In genomic region chr6:107075951-107076381, GRCh38 we compare ENCODE assay signal across 9 cellular contexts. TPM values are rescaled to one million over a fixed set of nuclear protein-coding genes. Genes with fewer than 3 reads are reported as not detected.
DNase-seq lines count a peak whose midpoint lies in the region; ATAC-seq, FAIRE-seq and TF ChIP-seq lines count a peak whose summit lies in the region.
"Had no signal": no experiment of that assay in that cellular context is flagged by ENCODE, and none has a peak within 500 bp of the region (broad histone marks: within the 10 kb centered on the region; RNA-seq: fewer than 3 reads in every experiment).

No MANE protein-coding gene starts in this region.

- H3K4me1 ChIP-seq in H1 (replicated peaks in 1 of 4; ENCODE audit: control insufficient read depth in 3 of 4, insufficient read depth in 4 of 4, low read length in 3 of 4) (no peaks in the 10 kb centered on the region; a peak in 1 of 7 replicates), lower lobe of right lung (no peaks in the 10 kb centered on the region)

- no peak overlapping the region for H3K18ac ChIP-seq in H1 (ENCODE audit: extremely low read depth, low read length)

- H4K91ac ChIP-seq in H1 (replicated peaks; ENCODE audit: insufficient read length, low read length): no peak overlapping the region

- no peak overlapping the region for H3K27ac Mint-ChIP-seq in osteocyte (ENCODE audit: unreplicated experiment)
- H3K27ac Mint-ChIP-seq in activated T-cell treated with anti-CD3 and anti-CD28 coated beads, Interleukin-2, amount 50 U/mL, for 72 hours: no peak overlapping the region

- no peak overlapping the region for H2BK15ac ChIP-seq in H1 (ENCODE audit: low read length)

- H3K79me1 ChIP-seq in H1 (ENCODE audit: low read depth, low read length): peaks cover 2% of the 10 kb centered on the region; the same call in 1 of the 2 replicates

- H2AFZ ChIP-seq in H1 (ENCODE audit: low read length): no peak overlapping the region

- no peaks in the 10 kb centered on the region for H4K20me1 ChIP-seq in H1 (replicated peaks in 1 of 2; ENCODE audit: control insufficient read depth in 1 of 2, insufficient read depth in 2 of 2, low read length in 2 of 2)

- H3K27me3 ChIP-seq in H1 (replicated peaks in 1 of 4; ENCODE audit: control insufficient read depth in 3 of 4, extremely low read depth in 1 of 4, insufficient read depth in 3 of 4, low read length in 3 of 4) (no peaks in the 10 kb centered on the region), lower lobe of right lung (ENCODE audit: low read depth) (no peaks in the 10 kb centered on the region)

- peaks cover 10% of the 10 kb centered on the region for H3K4me1 Mint-ChIP-seq in osteocyte (ENCODE audit: unreplicated experiment)
- H3K4me1 Mint-ChIP-seq in activated T-cell treated with anti-CD3 and anti-CD28 coated beads, Interleukin-2, amount 50 U/mL, for 72 hours (ENCODE audit: low read depth): no peaks in the 10 kb centered on the region

- no peak overlapping the region for H3K4ac ChIP-seq in H1 (replicated peaks; ENCODE audit: insufficient read length, low read depth, low read length)

- no peaks in the 10 kb centered on the region for H3K23me2 ChIP-seq in H1 (ENCODE audit: low read depth, low read length)

- no peak overlapping the region for H2BK20ac ChIP-seq in H1 (ENCODE audit: low read length)

- no peak for FAIRE-seq in H1 (lab: Jason Lieb, UNC)

- TF ChIP-seq EP300 in H1 (IDR thresholded peaks at IDR 0.05; ENCODE audit: borderline replicate concordance in 1 of 2, low read depth in 2 of 2, low read length in 2 of 2): no peak

- H4K8ac ChIP-seq in H1 (ENCODE audit: extremely low read depth, insufficient read depth, low read length): no peak overlapping the region

- H3K23ac ChIP-seq in H1 (ENCODE audit: insufficient read length): no peak overlapping the region

- no peaks in the 10 kb centered on the region for H3K9me3 Mint-ChIP-seq in osteocyte (ENCODE audit: unreplicated experiment)
- no peaks in the 10 kb centered on the region for H3K9me3 Mint-ChIP-seq in activated T-cell treated with anti-CD3 and anti-CD28 coated beads, Interleukin-2, amount 50 U/mL, for 72 hours

- 0 out of 4 replicates have a peak, but pooled peaks of 1 of the 3 experiments have one; percentile 7 for TF ChIP-seq CTCF in H1 (IDR thresholded peaks at IDR 0.05; ENCODE audit: control extremely low read depth in 1 of 3, insufficient read depth in 1 of 3, low read depth in 1 of 3, low read length in 3 of 3)
- peak; percentile 24 for TF ChIP-seq CTCF in osteocyte (IDR thresholded peaks at IDR 0.05)
- TF ChIP-seq CTCF in lower lobe of right lung (IDR thresholded peaks at IDR 0.05): no peak

- no peak overlapping the region for H2BK5ac ChIP-seq in H1 (ENCODE audit: low read depth, low read length)

- no peak overlapping the region for H3K56ac ChIP-seq in H1 (replicated peaks; ENCODE audit: insufficient read length, low read depth, low read length)

- 90% methylated on average over 6 of the region's 6 CpGs; no CpG with 5 or more reads in 1 of the 2 experiments for WGBS in H1 (ENCODE audit: extremely low coverage in 1 of 2, insufficient coverage in 1 of 2, insufficient read length in 1 of 2, insufficient replicate concordance in 2 of 2, low coverage in 1 of 2, low lambda C conversion rate in 2 of 2, missing lambda C conversion rate in 1 of 2), 2 experiments

- TF ChIP-seq RAD21 in H1 (IDR thresholded peaks at IDR 0.05 in 1 of 2, conservative IDR thresholded peaks at IDR 0.05 in 1 of 2; ENCODE audit: low read depth in 2 of 2, low read length in 2 of 2): peak; percentile 25 to 42; a peak in 3 of 4 replicates

- no peak for TF ChIP-seq POLR2A in H1 (IDR thresholded peaks at IDR 0.05; ENCODE audit: control extremely low read depth in 1 of 2, low read depth in 2 of 2, low read length in 2 of 2)

- no peaks in the 10 kb centered on the region; a peak in 1 of 4 replicates for H3K79me2 ChIP-seq in H1 (ENCODE audit: control insufficient read depth in 1 of 2, insufficient read depth in 2 of 2, low read length in 2 of 2)

- CTCF ChIA-PET in H1 (lab: Charles Lee; ENCODE audit: partially characterized antibody): interaction anchor here (1.0 to 1.2 kb wide), 4 partner anchors 8 to 49 kb away, joined by 4 to 6 read pairs (median 4); no protein-coding TSS in a partner anchor

- H3K4me2 ChIP-seq in H1 (ENCODE audit: insufficient read depth in 1 of 2, low read depth in 2 of 2, low read length in 2 of 2): no peak overlapping the region

- no peak overlapping the region for H3K9ac ChIP-seq in H1 (replicated peaks in 1 of 4; ENCODE audit: extremely low read depth in 1 of 4, low read depth in 3 of 4, low read length in 3 of 4)

- no peak overlapping the region for H3K14ac ChIP-seq in H1 (ENCODE audit: insufficient read length)

- no peak overlapping the region for H3K4me3 Mint-ChIP-seq in osteocyte (ENCODE audit: unreplicated experiment)
- H3K4me3 Mint-ChIP-seq in activated T-cell treated with anti-CD3 and anti-CD28 coated beads, Interleukin-2, amount 50 U/mL, for 72 hours: no peak overlapping the region

- no peak overlapping the region for H3K27ac ChIP-seq in H1 (ENCODE audit: low read depth, low read length)
- no peak overlapping the region for H3K27ac ChIP-seq in lower lobe of right lung

- intact Hi-C loops in lower lobe of right lung (cut with DNase I): no loop called here

- H4K5ac ChIP-seq in H1 (ENCODE audit: insufficient read length, low read depth, low read length): no peak overlapping the region

- POLR2A ChIA-PET in H1 (lab: Charles Lee; ENCODE audit: partially characterized antibody): interaction anchor here (0.9 to 1.0 kb wide), 2 partner anchors 8 to 38 kb away, joined by 3 read pairs; no protein-coding TSS in a partner anchor

- DNase-seq in GM03348 (ENCODE audit: low spot score) (peak; percentile 72), MV-4-11 (lab: John Stamatoyannopoulos, UW) (peak; percentile 20), H1 (ENCODE audit: low read depth in 1 of 2, low spot score in 2 of 2) (no peak), osteocyte (ENCODE audit: extremely low spot score, unreplicated experiment) (no peak), lower lobe of right lung (no peak)
- no peak for DNase-seq in activated T-cell treated with anti-CD3 and anti-CD28 coated beads, Interleukin-2, amount 50 U/mL, for 72 hours
- DNase-seq in activated CD4-positive, alpha-beta T cell treated with anti-CD3 and anti-CD28 coated beads for 48 hours: no peak
- DNase-seq: effector CD8-positive, alpha-beta T cell had no signal

- peaks cover under 1 to 40% (median 15%) of the 10 kb centered on the region in 4 experiments; a peak in 7 of 8 replicates for H3K36me3 ChIP-seq in H1 (ENCODE audit: control insufficient read depth in 2 of 4, insufficient read depth in 4 of 4, low read length in 3 of 4)
- no peaks in the 10 kb centered on the region for H3K36me3 ChIP-seq in lower lobe of right lung

- H3K36me3 Mint-ChIP-seq in osteocyte (ENCODE audit: unreplicated experiment): no peaks in the 10 kb centered on the region
- H3K36me3 Mint-ChIP-seq in activated T-cell treated with anti-CD3 and anti-CD28 coated beads, Interleukin-2, amount 50 U/mL, for 72 hours (ENCODE audit: insufficient read depth in 2 of 2): no peaks in the 10 kb centered on the region

- no peak overlapping the region for H2BK12ac ChIP-seq in H1 (ENCODE audit: low read depth, low read length)

- H3K4me3 ChIP-seq in H1 (ENCODE audit: extremely low read depth in 1 of 4, insufficient read depth in 2 of 4, low read depth in 3 of 4, low read length in 4 of 4) (no peak overlapping the region), lower lobe of right lung (no peak overlapping the region)

- no peak overlapping the region for H2BK120ac ChIP-seq in H1 (replicated peaks; ENCODE audit: low read depth, low read length)

- no peaks in the 10 kb centered on the region for H3K27me3 Mint-ChIP-seq in osteocyte (ENCODE audit: unreplicated experiment)
- no peaks in the 10 kb centered on the region for H3K27me3 Mint-ChIP-seq in activated T-cell treated with anti-CD3 and anti-CD28 coated beads, Interleukin-2, amount 50 U/mL, for 72 hours (ENCODE audit: low read depth)

- ATAC-seq in activated T-cell treated with anti-CD3 and anti-CD28 coated beads, Interleukin-2, amount 50 U/mL, for 72 hours (replicated peaks in 1 of 2): no peak
- no peak for ATAC-seq in lower lobe of right lung
- ATAC-seq in GM18868 (IDR thresholded peaks at IDR 0.05; ENCODE audit: unreplicated experiment): no peak

- H3K9me3 ChIP-seq in H1 (ENCODE audit: insufficient read depth in 2 of 2, low read depth in 1 of 2, low read length in 1 of 2): no peaks in the 10 kb centered on the region
- no peaks in the 10 kb centered on the region for H3K9me3 ChIP-seq in lower lobe of right lung

- no peak overlapping the region for H2AK5ac ChIP-seq in H1 (ENCODE audit: low read depth, low read length)

TF ChIP-seq in H1, 55 proteins besides CTCF, POLR2A, EP300 and RAD21 (continues in another document):
- TF ChIP-seq CBX5 (IDR thresholded peaks at IDR 0.05; ENCODE audit: low read depth, low read length) (no peak), RNF2 (IDR thresholded peaks at IDR 0.05; ENCODE audit: borderline replicate concordance, low read depth, low read length, missing control alignments, poor library complexity, severe bottlenecking) (no peak), SRF (IDR thresholded peaks at IDR 0.05; ENCODE audit: low read depth, low read length) (no peak)

RNA-seq across cellular contexts. Expression of gene BEND3, which starts 39.3 kb away (rescaled TPM):
- total RNA-seq in H1 (2021; fragmentation: NEBNext Ultra II Directional; extraction: Animal tissue kit (Norgen Biotek cat#: 25700)): 38.8 and 40.8 TPM in 2 replicates
- polyA plus RNA-seq in H1 (2011; rRNA removed): 25.2 and 26.2 TPM in 2 replicates
- polyA plus RNA-seq in H1 (2011; cell fraction: cytosol; rRNA removed): 21.1 TPM
- 48.4 TPM for polyA plus RNA-seq in H1 (2011; cell fraction: nucleus; rRNA removed)
- 22.5 to 25.1 TPM (median 23.6 TPM) in 4 replicates for polyA plus RNA-seq in H1 (2012, experiment 1 of 2)
- 15.4 TPM for polyA plus RNA-seq in H1 (2012, experiment 2 of 2)
- 17.8 TPM for polyA plus RNA-seq in H1 (2013, experiment 1 of 2)
- polyA plus RNA-seq in H1 (2013, experiment 2 of 2): 16.3 TPM
- polyA minus RNA-seq in H1 (2011; rRNA and poly(A)+ RNA removed): 42.9 and 43.2 TPM in 2 replicates
- polyA minus RNA-seq in H1 (2011; cell fraction: cytosol; rRNA and poly(A)+ RNA removed): 38.0 TPM
- polyA minus RNA-seq in H1 (2011; cell fraction: nucleus; rRNA and poly(A)+ RNA removed): 31.0 TPM
- total RNA-seq in osteocyte: 4.4 and 4.5 TPM in 2 replicates
- 1 to 10 TPM; 2.4 to 3.2 TPM for total RNA-seq in activated T-cell treated with anti-CD3 and anti-CD28 coated beads, Interleukin-2, amount 50 U/mL, for 72 hours
- total RNA-seq in lower lobe of right lung: 3.1 TPM

RNA-seq across cellular contexts. Expression of gene MTRES1, which starts 48.0 kb away (rescaled TPM):
- 17.2 and 20.3 TPM in 2 replicates for total RNA-seq in H1 (2021; fragmentation: NEBNext Ultra II Directional; extraction: Animal tissue kit (Norgen Biotek cat#: 25700))
- 5.2 and 6.4 TPM in 2 replicates for polyA plus RNA-seq in H1 (2011; rRNA removed)
- polyA plus RNA-seq in H1 (2011; cell fraction: cytosol; rRNA removed): 11.9 TPM
- polyA plus RNA-seq in H1 (2011; cell fraction: nucleus; rRNA removed): 7.7 TPM
- polyA plus RNA-seq in H1 (2012, experiment 1 of 2): 14.3 to 16.8 TPM (median 14.9 TPM) in 4 replicates
- polyA plus RNA-seq in H1 (2012, experiment 2 of 2): 8.3 TPM
- 26.4 TPM for polyA plus RNA-seq in H1 (2013, experiment 1 of 2)
- polyA plus RNA-seq in H1 (2013, experiment 2 of 2): 27.6 TPM
- 4.1 and 5.4 TPM in 2 replicates for polyA minus RNA-seq in H1 (2011; rRNA and poly(A)+ RNA removed)
- polyA minus RNA-seq in H1 (2011; cell fraction: cytosol; rRNA and poly(A)+ RNA removed): 3.7 TPM
- polyA minus RNA-seq in H1 (2011; cell fraction: nucleus; rRNA and poly(A)+ RNA removed): 9.7 TPM
- total RNA-seq in osteocyte (19.1 and 19.7 TPM in 2 replicates), lower lobe of right lung (14.9 TPM)
- 10 to 100 TPM; 15.4 to 18.0 TPM for total RNA-seq in activated T-cell treated with anti-CD3 and anti-CD28 coated beads, Interleukin-2, amount 50 U/mL, for 72 hours

Comparison
In these comparisons a context has a peak if more than half of its experiments do, and no peak if none do; other contexts are left out.
1. DNase-seq: peak in GM03348 (single experiment) and MV-4-11 (single experiment); none in H1 (0 of 2), osteocyte (single experiment), activated T-cell treated with anti-CD3 and anti-CD28 coated beads, Interleukin-2, amount 50 U/mL, for 72 hours (0 of 2), lower lobe of right lung (single experiment) and activated CD4-positive, alpha-beta T cell treated with anti-CD3 and anti-CD28 coated beads for 48 hours (single experiment).